ENCODE assay signal across 1 cellular context in genomic region chr9:107425110-107426025, GRCh38.
TF ChIP-seq lines count a peak whose summit lies in the region.

No MANE protein-coding gene starts in this region.

TF ChIP-seq in HepG2, 621 proteins besides CTCF, POLR2A, EP300 and RAD21 (continued from another document and continues in another):
- TF ChIP-seq PAXIP1 (CRISPR knock-in tag; conservative IDR thresholded peaks at IDR 0.05) (no peak), THYN1 (CRISPR knock-in tag; IDR thresholded peaks at IDR 0.05; ENCODE audit: borderline replicate concordance, low read depth) (no peak), ZNF124 (CRISPR knock-in tag; IDR thresholded peaks at IDR 0.05) (no peak), ZC3H4 (CRISPR knock-in tag; IDR thresholded peaks at IDR 0.05; ENCODE audit: borderline replicate concordance) (no peak), SALL2 (CRISPR knock-in tag; IDR thresholded peaks at IDR 0.05) (no peak), RXRA (CRISPR knock-in tag; IDR thresholded peaks at IDR 0.05) (peak; percentile 24; the same call in 1 of the 2 replicates), KDM4B (CRISPR knock-in tag; IDR thresholded peaks at IDR 0.05) (no peak), PLRG1 (conservative IDR thresholded peaks at IDR 0.05) (no peak), ZNF264 (CRISPR knock-in tag; IDR thresholded peaks at IDR 0.05) (no peak), ZBTB20 (CRISPR knock-in tag; IDR thresholded peaks at IDR 0.05; ENCODE audit: borderline replicate concordance, low read depth) (no peak), ZNF326 (CRISPR knock-in tag; IDR thresholded peaks at IDR 0.05; ENCODE audit: borderline replicate concordance) (no peak), ZNF496 (CRISPR knock-in tag; IDR thresholded peaks at IDR 0.05; ENCODE audit: insufficient replicate concordance) (no peak), FOXA1 (IDR thresholded peaks at IDR 0.05) (no peak), FOXA1 (CRISPR knock-in tag; IDR thresholded peaks at IDR 0.05) (no peak), FIP1L1 (IDR thresholded peaks at IDR 0.05; ENCODE audit: borderline replicate concordance, insufficient read depth, low read depth, low read length) (no peak), ELF1 (CRISPR knock-in tag; IDR thresholded peaks at IDR 0.05) (no peak), ZFP1 (CRISPR knock-in tag; IDR thresholded peaks at IDR 0.05) (no peak), DNMT1 (CRISPR knock-in tag; IDR thresholded peaks at IDR 0.05) (no peak), MED13 (CRISPR knock-in tag; IDR thresholded peaks at IDR 0.05) (no peak), SOX5 (CRISPR knock-in tag; IDR thresholded peaks at IDR 0.05; ENCODE audit: borderline replicate concordance) (no peak), BRD4 (CRISPR knock-in tag; IDR thresholded peaks at IDR 0.05) (no peak), REPIN1 (CRISPR knock-in tag; IDR thresholded peaks at IDR 0.05; ENCODE audit: borderline replicate concordance, low read depth) (no peak), SNAPC4 (CRISPR knock-in tag; IDR thresholded peaks at IDR 0.05) (no peak), SALL1 (CRISPR knock-in tag; IDR thresholded peaks at IDR 0.05) (peak; percentile 45; the same call in 1 of the 2 replicates), SMC3 (IDR thresholded peaks at IDR 0.05; ENCODE audit: low read length) (no peak), BHLHE40 (IDR thresholded peaks at IDR 0.05; ENCODE audit: low read length) (peak; percentile 39; the same call in 1 of the 2 replicates), TAF1 (CRISPR knock-in tag; IDR thresholded peaks at IDR 0.05) (no peak), TBX3 (IDR thresholded peaks at IDR 0.05; ENCODE audit: borderline replicate concordance) (no peak), ZNF550 (CRISPR knock-in tag; IDR thresholded peaks at IDR 0.05; ENCODE audit: borderline replicate concordance) (no peak), ZBTB39 (CRISPR knock-in tag; IDR thresholded peaks at IDR 0.05) (no peak), ETV6 (CRISPR knock-in tag; conservative IDR thresholded peaks at IDR 0.05) (no peak), GABPA (IDR thresholded peaks at IDR 0.05; ENCODE audit: low read depth, low read length) (no peak), GABPA (CRISPR knock-in tag; IDR thresholded peaks at IDR 0.05; ENCODE audit: low read depth) (no peak), ZNF503 (CRISPR knock-in tag; IDR thresholded peaks at IDR 0.05) (no peak), PBX2 (CRISPR knock-in tag; IDR thresholded peaks at IDR 0.05) (no peak), CREB3 (CRISPR knock-in tag; IDR thresholded peaks at IDR 0.05) (no peak), ZNF879 (CRISPR knock-in tag; IDR thresholded peaks at IDR 0.05) (no peak)
- TF ChIP-seq, protein P1, sequence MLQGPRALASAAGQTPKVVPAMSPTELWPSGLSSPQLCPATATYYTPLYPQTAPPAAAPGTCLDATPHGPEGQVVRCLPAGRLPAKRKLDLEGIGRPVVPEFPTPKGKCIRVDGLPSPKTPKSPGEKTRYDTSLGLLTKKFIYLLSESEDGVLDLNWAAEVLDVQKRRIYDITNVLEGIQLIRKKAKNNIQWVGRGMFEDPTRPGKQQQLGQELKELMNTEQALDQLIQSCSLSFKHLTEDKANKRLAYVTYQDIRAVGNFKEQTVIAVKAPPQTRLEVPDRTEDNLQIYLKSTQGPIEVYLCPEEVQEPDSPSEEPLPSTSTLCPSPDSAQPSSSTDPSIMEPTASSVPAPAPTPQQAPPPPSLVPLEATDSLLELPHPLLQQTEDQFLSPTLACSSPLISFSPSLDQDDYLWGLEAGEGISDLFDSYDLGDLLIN (CRISPR knock-in tag; IDR thresholded peaks at IDR 0.05; ENCODE audit: borderline replicate concordance) = no peak
- TF ChIP-seq, protein P2, sequence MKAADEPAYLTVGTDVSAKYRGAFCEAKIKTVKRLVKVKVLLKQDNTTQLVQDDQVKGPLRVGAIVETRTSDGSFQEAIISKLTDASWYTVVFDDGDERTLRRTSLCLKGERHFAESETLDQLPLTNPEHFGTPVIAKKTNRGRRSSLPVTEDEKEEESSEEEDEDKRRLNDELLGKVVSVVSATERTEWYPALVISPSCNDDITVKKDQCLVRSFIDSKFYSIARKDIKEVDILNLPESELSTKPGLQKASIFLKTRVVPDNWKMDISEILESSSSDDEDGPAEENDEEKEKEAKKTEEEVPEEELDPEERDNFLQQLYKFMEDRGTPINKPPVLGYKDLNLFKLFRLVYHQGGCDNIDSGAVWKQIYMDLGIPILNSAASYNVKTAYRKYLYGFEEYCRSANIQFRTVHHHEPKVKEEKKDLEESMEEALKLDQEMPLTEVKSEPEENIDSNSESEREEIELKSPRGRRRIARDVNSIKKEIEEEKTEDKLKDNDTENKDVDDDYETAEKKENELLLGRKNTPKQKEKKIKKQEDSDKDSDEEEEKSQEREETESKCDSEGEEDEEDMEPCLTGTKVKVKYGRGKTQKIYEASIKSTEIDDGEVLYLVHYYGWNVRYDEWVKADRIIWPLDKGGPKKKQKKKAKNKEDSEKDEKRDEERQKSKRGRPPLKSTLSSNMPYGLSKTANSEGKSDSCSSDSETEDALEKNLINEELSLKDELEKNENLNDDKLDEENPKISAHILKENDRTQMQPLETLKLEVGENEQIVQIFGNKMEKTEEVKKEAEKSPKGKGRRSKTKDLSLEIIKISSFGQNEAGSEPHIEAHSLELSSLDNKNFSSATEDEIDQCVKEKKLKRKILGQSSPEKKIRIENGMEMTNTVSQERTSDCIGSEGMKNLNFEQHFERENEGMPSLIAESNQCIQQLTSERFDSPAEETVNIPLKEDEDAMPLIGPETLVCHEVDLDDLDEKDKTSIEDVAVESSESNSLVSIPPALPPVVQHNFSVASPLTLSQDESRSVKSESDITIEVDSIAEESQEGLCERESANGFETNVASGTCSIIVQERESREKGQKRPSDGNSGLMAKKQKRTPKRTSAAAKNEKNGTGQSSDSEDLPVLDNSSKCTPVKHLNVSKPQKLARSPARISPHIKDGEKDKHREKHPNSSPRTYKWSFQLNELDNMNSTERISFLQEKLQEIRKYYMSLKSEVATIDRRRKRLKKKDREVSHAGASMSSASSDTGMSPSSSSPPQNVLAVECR (CRISPR knock-in tag; IDR thresholded peaks at IDR 0.05; ENCODE audit: borderline replicate concordance) = no peak
- TF ChIP-seq, protein P3, sequence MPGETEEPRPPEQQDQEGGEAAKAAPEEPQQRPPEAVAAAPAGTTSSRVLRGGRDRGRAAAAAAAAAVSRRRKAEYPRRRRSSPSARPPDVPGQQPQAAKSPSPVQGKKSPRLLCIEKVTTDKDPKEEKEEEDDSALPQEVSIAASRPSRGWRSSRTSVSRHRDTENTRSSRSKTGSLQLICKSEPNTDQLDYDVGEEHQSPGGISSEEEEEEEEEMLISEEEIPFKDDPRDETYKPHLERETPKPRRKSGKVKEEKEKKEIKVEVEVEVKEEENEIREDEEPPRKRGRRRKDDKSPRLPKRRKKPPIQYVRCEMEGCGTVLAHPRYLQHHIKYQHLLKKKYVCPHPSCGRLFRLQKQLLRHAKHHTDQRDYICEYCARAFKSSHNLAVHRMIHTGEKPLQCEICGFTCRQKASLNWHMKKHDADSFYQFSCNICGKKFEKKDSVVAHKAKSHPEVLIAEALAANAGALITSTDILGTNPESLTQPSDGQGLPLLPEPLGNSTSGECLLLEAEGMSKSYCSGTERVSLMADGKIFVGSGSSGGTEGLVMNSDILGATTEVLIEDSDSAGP (CRISPR knock-in tag; IDR thresholded peaks at IDR 0.05; ENCODE audit: borderline replicate concordance) = peak; percentile 44; the same call in 1 of the 2 replicates
